21 cellular contexts compared by ENCODE assay signal in genomic region chr10:132169031-132169765, GRCh38. TPM values are rescaled to one million over a fixed set of nuclear protein-coding genes. Genes with fewer than 3 reads are reported as not detected.
"Had no signal": no experiment of that assay in that cellular context is flagged by ENCODE, and none has a peak within 500 bp of the region (broad histone marks: within the 10 kb centered on the region; RNA-seq: fewer than 3 reads in every experiment).

No MANE protein-coding gene starts in this region.

- DNase-seq: activated CD4-positive, alpha-beta T cell treated with anti-CD3 and anti-CD28 coated beads for 48 hours; activated CD4-positive, alpha-beta T cell treated with anti-CD3 and anti-CD28 coated beads, Interleukin-2, amount 50 U/mL, for 4 hours; activated CD8-positive, alpha-beta memory T cell treated with anti-CD3 and anti-CD28 coated beads, Interleukin-2, amount 50 U/mL, for 48 hours; activated CD8-positive, alpha-beta T cell treated with anti-CD3 and anti-CD28 coated beads, Interleukin-2, amount 10 ng/mL, durations not matched to agents 7 days and 5 days; activated naive CD4-positive, alpha-beta T cell treated with anti-CD3 and anti-CD28 coated beads, Interleukin-2, amount 50 U/mL, for 16 hours; activated T-cell treated with anti-CD3 and anti-CD28 coated beads, Interleukin-2, amount 50 U/mL, for 1 hour; amniotic stem cell; NCI-H1092; NCI-H1930; NCI-H2171 treated with DMSO at 0.1 percent for 48 hours; NCI-H510A; NCI-H526 treated with DMSO at 0.1 percent for 48 hours; NCI-H82; NK-92 treated with Interleukin-12 subunit alpha and Interleukin-12 subunit beta, amount 100 ng/mL, for 24 hours; OCI-M1; RPMI8226; SJCRH30; SK-N-SH; T-helper 1 cell had no signal

- ATAC-seq: activated CD8-positive, alpha-beta T cell treated with anti-CD3 and anti-CD28 coated beads, Interleukin-2, amount 10 ng/mL, durations not matched to agents 7 days and 5 days; Right ventricle myocardium inferior had no signal

- H3K27ac Mint-ChIP-seq: activated CD8-positive, alpha-beta T cell treated with anti-CD3 and anti-CD28 coated beads, Interleukin-2, amount 10 ng/mL, durations not matched to agents 7 days and 5 days had no signal

- H3K4me3 Mint-ChIP-seq: activated CD8-positive, alpha-beta T cell treated with anti-CD3 and anti-CD28 coated beads, Interleukin-2, amount 10 ng/mL, durations not matched to agents 7 days and 5 days; brain had no signal

RNA-seq across cellular contexts. Expression of gene DPYSL4, which starts 17.6 kb away (rescaled TPM):
- total RNA-seq: SJCRH30 had no signal
